ENCODE assay signal across 8 cellular contexts in the genomic region with DNA sequence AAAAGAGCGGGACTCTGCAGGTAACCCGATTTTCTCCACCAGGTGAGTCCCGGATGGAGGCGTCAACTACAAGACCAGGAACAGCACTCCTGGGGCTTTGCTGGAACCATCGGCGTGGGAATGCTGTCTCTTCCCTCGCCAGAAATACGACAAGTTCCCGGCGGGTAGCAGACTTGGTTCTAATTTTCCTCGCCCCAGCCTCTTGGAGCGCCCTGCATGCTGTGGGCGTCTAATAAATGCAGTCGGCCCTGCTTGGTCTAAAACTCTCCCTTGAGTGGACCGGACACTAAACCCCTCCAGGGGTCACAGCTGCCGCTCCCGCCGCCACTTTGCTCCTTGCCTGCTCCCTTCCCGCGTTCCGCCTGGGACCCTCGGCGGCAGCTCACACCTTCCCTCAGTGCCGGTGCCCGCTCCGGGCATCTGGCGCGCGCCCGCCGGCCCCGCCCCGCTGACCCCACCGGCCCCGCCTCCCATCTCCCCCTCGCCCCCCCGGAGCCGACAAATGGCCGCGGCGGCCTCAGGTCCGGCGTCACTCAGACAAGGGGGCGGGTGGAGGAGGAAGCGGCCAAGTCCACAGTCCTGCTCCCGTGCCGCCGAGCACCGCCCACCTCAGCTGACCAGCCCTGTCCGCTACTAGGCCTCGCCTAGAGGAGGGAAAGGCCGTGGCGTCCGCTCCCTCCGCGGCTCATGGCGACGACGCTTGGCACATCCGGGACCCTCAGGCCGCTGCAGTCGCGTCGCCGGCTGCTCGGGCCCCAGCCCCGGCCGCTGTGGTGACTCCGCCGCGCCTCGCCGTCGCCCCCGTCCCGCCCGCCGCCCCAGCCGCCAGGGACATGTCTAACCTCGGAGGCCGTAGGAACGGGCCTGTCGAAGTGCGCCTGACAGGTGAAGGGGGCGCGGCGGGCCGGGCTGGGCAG.
A peak's percentile ranks its signal among the peaks of the same experiment; 100 is the strongest.
DNase-seq lines count a peak whose midpoint lies in the region; ATAC-seq lines count a peak whose summit lies in the region.

No MANE protein-coding gene starts in this region.

- H3K27me3 Mint-ChIP-seq in memory B cell, result no peaks in the 10 kb centered on the region

- no peaks in the 10 kb centered on the region for H3K36me3 ChIP-seq in endocrine pancreas (ENCODE audit: control insufficient read depth, insufficient read depth, low read length)

- no peaks in the 10 kb centered on the region for H3K9me3 ChIP-seq in endocrine pancreas (ENCODE audit: control insufficient read depth, low read length)

- H3K4me3 ChIP-seq in endocrine pancreas (ENCODE audit: control insufficient read depth, insufficient read depth, low read length), result no peak overlapping the region

- H3K27me3 ChIP-seq in endocrine pancreas (ENCODE audit: control insufficient read depth, insufficient read depth, low read length), result no peaks in the 10 kb centered on the region

- H3K9ac ChIP-seq in endocrine pancreas (ENCODE audit: control insufficient read depth, insufficient read depth, low read length), result peak overlapping the region; percentile 82

- no peaks in the 10 kb centered on the region for H3K9me3 Mint-ChIP-seq in memory B cell

- peaks cover 3% of the 10 kb centered on the region for H3K36me3 Mint-ChIP-seq in memory B cell

- peaks cover 20% of the 10 kb centered on the region for H3K4me1 Mint-ChIP-seq in memory B cell

- peaks cover 8% of the 10 kb centered on the region for H3K4me1 ChIP-seq in endocrine pancreas (ENCODE audit: control insufficient read depth, insufficient read depth, low read length)

- H3K27ac Mint-ChIP-seq in memory B cell, result peak overlapping the region; percentile 92

- DNase-seq in A172 (ENCODE audit: low spot score), result peak; percentile 91
- DNase-seq in NCI-H82 treated with DMSO at 0.1 percent for 48 hours (lab: John Stamatoyannopoulos, UW; ENCODE audit: unreplicated experiment), result peak; percentile 54
- peak; percentile 64 for DNase-seq in activated CD8-positive, alpha-beta memory T cell treated with anti-CD3 and anti-CD28 coated beads, Interleukin-2, amount 50 U/mL, for 4 hours
- DNase-seq in memory B cell (ENCODE audit: low spot score in 2 of 2), result peak; percentile 53 to 70
- DNase-seq in stimulated activated CD4-positive, alpha-beta T cell treated with anti-CD3 and anti-CD28 coated beads, TNF-alpha, amount 100 ng/mL, for 24 hours (ENCODE audit: low read depth in 3 of 3), result peak; percentile 43 to 69 (median 51)

- H3K4me3 Mint-ChIP-seq in memory B cell, result peak overlapping the region; percentile 93

- peak; percentile 75 for ATAC-seq in GM18868 (IDR thresholded peaks at IDR 0.05; ENCODE audit: unreplicated experiment)
- ATAC-seq in HG03558 (IDR thresholded peaks at IDR 0.05; ENCODE audit: extremely low read depth, unreplicated experiment), result peak; percentile 52
- ATAC-seq in memory B cell (ENCODE audit: low read depth), result peak; percentile 77
